Comparison of ENCODE assay signal across 27 cellular contexts in the genomic region with DNA sequence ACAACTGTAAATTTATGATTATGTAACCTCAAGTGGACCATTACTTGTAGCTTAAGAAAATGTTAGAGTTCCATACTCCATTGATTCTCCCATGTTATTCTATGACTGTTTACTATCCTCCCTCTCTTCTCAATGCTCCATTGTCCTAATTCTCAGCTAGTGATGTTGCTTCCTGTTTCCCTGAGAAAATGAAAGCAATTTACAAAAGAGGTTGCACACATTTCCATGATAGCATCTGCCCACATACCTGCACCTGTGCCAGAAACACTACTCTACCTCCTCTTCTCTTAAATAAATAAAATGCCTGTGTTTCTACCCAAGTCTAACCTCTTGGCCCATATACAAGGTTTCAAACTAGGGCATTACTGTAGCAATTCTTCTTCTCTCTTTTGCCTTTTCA.
A peak's percentile ranks its signal among the peaks of the same experiment; 100 is the strongest.
DNase-seq lines count a peak whose midpoint lies in the region; ATAC-seq and TF ChIP-seq lines count a peak whose summit lies in the region.
"Had no signal": no experiment of that assay in that cellular context is flagged by ENCODE, and none has a peak within 500 bp of the region (broad histone marks: within the 10 kb centered on the region; RNA-seq: fewer than 3 reads in every experiment).

No MANE protein-coding gene starts in this region.

- no peaks in the 10 kb centered on the region for H3K9me2 ChIP-seq in MM.1S (replicated peaks; ENCODE audit: insufficient read depth, low read length)

- no peak overlapping the region for H3K4me2 ChIP-seq in MM.1S (ENCODE audit: low read depth, low read length)

- H3K4me3 ChIP-seq in MM.1S (ENCODE audit: low read length), result no peak overlapping the region
- H3K4me3 ChIP-seq: HAP-1, Peyer's patch, SK-N-MC had no signal

- ATAC-seq in HG03442 (IDR thresholded peaks at IDR 0.05; ENCODE audit: unreplicated experiment) (no peak), omental fat pad (ENCODE audit: low FRiP score) (no peak), HG02571 (IDR thresholded peaks at IDR 0.05; ENCODE audit: unreplicated experiment) (no peak)
- ATAC-seq: CD8-positive, alpha-beta T cell had no signal

- H3K27me3 ChIP-seq in MM.1S (replicated peaks; ENCODE audit: insufficient read depth, low read length), result no peaks in the 10 kb centered on the region
- H3K27me3 ChIP-seq: Peyer's patch had no signal

- 0 out of 2 replicates have a peak, but pooled peaks cover 10% of the 10 kb centered on the region for H3K4me1 ChIP-seq in MM.1S (ENCODE audit: low read length)
- H3K4me1 ChIP-seq: Caco-2, HAP-1, Peyer's patch had no signal

- no peak overlapping the region for H2AFZ ChIP-seq in MM.1S (ENCODE audit: low read length)

- H3K27ac ChIP-seq in MM.1S (ENCODE audit: low read length), result no peak overlapping the region
- H3K27ac ChIP-seq: 22Rv1, C4-2B, Peyer's patch, SK-N-MC had no signal

- H3K79me2 ChIP-seq in MM.1S (ENCODE audit: low read length), result no peaks in the 10 kb centered on the region

- DNase-seq in NCI-H1105 treated with DMSO at 0.1 percent for 48 hours (lab: John Stamatoyannopoulos, UW) (peak; percentile 18), NCI-H1105 (lab: John Stamatoyannopoulos, UW) (no peak), MM.1S (peak; percentile 26), OCI-M1 (lab: John Stamatoyannopoulos, UW) (peak; percentile 57), renal cortical epithelial cell (ENCODE audit: low read depth) (peak; percentile 9), omental fat pad (ENCODE audit: low spot score) (no peak)
- DNase-seq: Caco-2; CD8-positive, alpha-beta T cell; DMS79 treated with DMSO at 0.1 percent for 48 hours; GF-D8; GOT3; HFFc6; NCI-H1092 treated with DMSO at 0.1 percent for 48 hours; NCI-H146; NCI-H1930; NCI-H2171; NCI-H226; NCI-H510A; NCI-H69; Peyer's patch; SIG-M5 had no signal

- H3K36me3 ChIP-seq in MM.1S (replicated peaks; ENCODE audit: insufficient read depth, low read length), result no peaks in the 10 kb centered on the region
- H3K36me3 ChIP-seq: HAP-1, Peyer's patch had no signal

- H3F3A ChIP-seq in MM.1S (ENCODE audit: insufficient read depth, low read length), result no peaks in the 10 kb centered on the region

- TF ChIP-seq CTCF in MM.1S (IDR thresholded peaks at IDR 0.05; ENCODE audit: low read length) (no peak), omental fat pad (IDR thresholded peaks at IDR 0.05) (no peak)

- no peaks in the 10 kb centered on the region for H4K20me1 ChIP-seq in MM.1S (ENCODE audit: insufficient read depth, low read length)

- no peak overlapping the region for H3K9ac ChIP-seq in MM.1S (ENCODE audit: low read length)

- H3K9me3 ChIP-seq in MM.1S (replicated peaks; ENCODE audit: insufficient read depth, low read length), result no peaks in the 10 kb centered on the region; the same call in 1 of the 2 replicates
- H3K9me3 ChIP-seq: Caco-2, HAP-1, Peyer's patch had no signal

Comparison
In these comparisons a context has a peak if more than half of its experiments do, and no peak if none do; other contexts are left out.
1. DNase-seq: peak in NCI-H1105 treated with DMSO at 0.1 percent for 48 hours (single experiment), MM.1S (single experiment), OCI-M1 (single experiment) and renal cortical epithelial cell (single experiment); none in NCI-H1105 (single experiment) and omental fat pad (single experiment).